In genomic region chr4:30719363-30720020, GRCh38 we compare ENCODE assay signal across 7 cellular contexts. TPM values are rescaled to one million over a fixed set of nuclear protein-coding genes. Genes with fewer than 3 reads are reported as not detected.
DNase-seq lines count a peak whose midpoint lies in the region; ATAC-seq and TF ChIP-seq lines count a peak whose summit lies in the region.

No MANE protein-coding gene starts in this region.

- H3K9me3 Mint-ChIP-seq in activated naive CD8-positive, alpha-beta T cell treated with anti-CD3 and anti-CD28 coated beads, Interleukin-2, amount 50 U/mL, for 24 hours: no peaks in the 10 kb centered on the region

- H3K36me3 Mint-ChIP-seq in activated naive CD8-positive, alpha-beta T cell treated with anti-CD3 and anti-CD28 coated beads, Interleukin-2, amount 50 U/mL, for 24 hours (ENCODE audit: low read depth): peaks cover 2% of the 10 kb centered on the region

- peak overlapping the region; percentile 73 for H3K9ac ChIP-seq in ES-I3 (ENCODE audit: low read depth, low read length)

- peaks cover 66% of the 10 kb centered on the region for H3K27me3 ChIP-seq in left ventricle myocardium inferior (ENCODE audit: low read depth)

- H3K4me3 ChIP-seq in LNCaP clone FGC (ENCODE audit: low read depth, low read length) (peak overlapping the region; percentile 25), left ventricle myocardium inferior (peak overlapping the region; percentile 77)

- DNase-seq in LNCaP clone FGC (ENCODE audit: low read depth) (no peak), left ventricle myocardium inferior (peak; percentile 57), posterior cingulate gyrus (peak; percentile 38 to 94 (median 62))
- peak; percentile 5 for DNase-seq in activated naive CD8-positive, alpha-beta T cell treated with anti-CD3 and anti-CD28 coated beads, Interleukin-2, amount 50 U/mL, for 24 hours

- H3K27ac Mint-ChIP-seq in activated naive CD8-positive, alpha-beta T cell treated with anti-CD3 and anti-CD28 coated beads, Interleukin-2, amount 50 U/mL, for 24 hours: no peak overlapping the region

- peak overlapping the region; percentile 88 for H3K27ac ChIP-seq in left ventricle myocardium inferior (replicated peaks)

- H3K4me1 Mint-ChIP-seq in activated naive CD8-positive, alpha-beta T cell treated with anti-CD3 and anti-CD28 coated beads, Interleukin-2, amount 50 U/mL, for 24 hours: peaks cover 42% of the 10 kb centered on the region

- TF ChIP-seq CTCF in LNCaP clone FGC (IDR thresholded peaks at IDR 0.05; ENCODE audit: control insufficient read depth, extremely low read depth, insufficient read depth): no peak
- no peak for TF ChIP-seq CTCF in left ventricle myocardium inferior (IDR thresholded peaks at IDR 0.05; ENCODE audit: borderline replicate concordance)

- peaks cover 68% of the 10 kb centered on the region for H3K27me3 Mint-ChIP-seq in activated naive CD8-positive, alpha-beta T cell treated with anti-CD3 and anti-CD28 coated beads, Interleukin-2, amount 50 U/mL, for 24 hours

- no peaks in the 10 kb centered on the region for H3K9me3 ChIP-seq in ES-I3 (ENCODE audit: control insufficient read depth, insufficient read depth, low read length)
- no peaks in the 10 kb centered on the region for H3K9me3 ChIP-seq in left ventricle myocardium inferior (replicated peaks)

- intact Hi-C loops in left ventricle myocardium inferior (cut with micrococcal nuclease): loop anchor here (10.0 kb wide), 1 partner anchor 955 kb away; no protein-coding TSS in a partner anchor
- intact Hi-C loops in posterior cingulate gyrus (cut with DNase I): no loop called here

- no peaks in the 10 kb centered on the region for H3K36me3 ChIP-seq in ES-I3 (ENCODE audit: insufficient read depth, low read length)
- no peaks in the 10 kb centered on the region for H3K36me3 ChIP-seq in left ventricle myocardium inferior

- H3K4me1 ChIP-seq in ES-I3 (ENCODE audit: insufficient read depth, low read length): no peaks in the 10 kb centered on the region
- H3K4me1 ChIP-seq in left ventricle myocardium inferior: peaks cover 56% of the 10 kb centered on the region

- peak overlapping the region; percentile 8 for H3K4me3 Mint-ChIP-seq in activated naive CD8-positive, alpha-beta T cell treated with anti-CD3 and anti-CD28 coated beads, Interleukin-2, amount 50 U/mL, for 24 hours

- no peak for ATAC-seq in activated naive CD8-positive, alpha-beta T cell treated with anti-CD3 and anti-CD28 coated beads, Interleukin-2, amount 50 U/mL, for 24 hours
- no peak for ATAC-seq in GM21381 (IDR thresholded peaks at IDR 0.05; ENCODE audit: unreplicated experiment)
- ATAC-seq in GM21390 (IDR thresholded peaks at IDR 0.05; ENCODE audit: unreplicated experiment): no peak

RNA-seq across cellular contexts. Expression of gene PCDH7, which starts 0.7 kb away (rescaled TPM):
- 34.3 TPM for total RNA-seq in left ventricle myocardium inferior
